In genomic region chr12:46358325-46358700, GRCh38 we compare ENCODE assay signal across 18 cellular contexts.
"Had no signal": no experiment of that assay in that cellular context is flagged by ENCODE, and none has a peak within 500 bp of the region (broad histone marks: within the 10 kb centered on the region; RNA-seq: fewer than 3 reads in every experiment).

No MANE protein-coding gene starts in this region.

- H3K4me1 Mint-ChIP-seq: neural crest cell had no signal

- H3K9me3 ChIP-seq: heart left ventricle, thyroid gland, vagina had no signal

- H3K27ac Mint-ChIP-seq: activated CD4-positive, alpha-beta T cell treated with anti-CD3 and anti-CD28 coated beads, Interleukin-2, amount 10 ng/mL, durations not matched to agents 7 days and 5 days; T-helper 1 cell treated with Interleukin-12 subunit alpha and Interleukin-12 subunit beta and Interleukin-4 antibody, amounts not matched to agents 30 μg/mL and 1 μg/mL, for 36 hours had no signal

- H3K27me3 ChIP-seq: dorsolateral prefrontal cortex, heart left ventricle, thyroid gland, vagina had no signal

- H3K9me3 Mint-ChIP-seq: activated naive CD8-positive, alpha-beta T cell treated with anti-CD3 and anti-CD28 coated beads, Interleukin-2, amount 10 ng/mL, durations not matched to agents 7 days and 5 days; neural crest cell; T-helper 1 cell treated with Interleukin-12 subunit alpha and Interleukin-12 subunit beta and Interleukin-4 antibody, amounts not matched to agents 30 μg/mL and 1 μg/mL, for 36 hours had no signal

- H3K27me3 Mint-ChIP-seq: activated CD4-positive, alpha-beta T cell treated with anti-CD3 and anti-CD28 coated beads, Interleukin-2, amount 10 ng/mL, durations not matched to agents 7 days and 5 days; activated naive CD8-positive, alpha-beta T cell treated with anti-CD3 and anti-CD28 coated beads, Interleukin-2, amount 10 ng/mL, durations not matched to agents 7 days and 5 days had no signal

- H3K4me3 ChIP-seq: dorsolateral prefrontal cortex, heart left ventricle, skin epidermis, thyroid gland, vagina had no signal

- H3K4me3 Mint-ChIP-seq: activated CD4-positive, alpha-beta T cell treated with anti-CD3 and anti-CD28 coated beads, Interleukin-2, amount 10 ng/mL, durations not matched to agents 7 days and 5 days; activated naive CD8-positive, alpha-beta T cell treated with anti-CD3 and anti-CD28 coated beads, Interleukin-2, amount 10 ng/mL, durations not matched to agents 7 days and 5 days; neural crest cell; T-helper 1 cell treated with Interleukin-12 subunit alpha and Interleukin-12 subunit beta and Interleukin-4 antibody, amounts not matched to agents 30 μg/mL and 1 μg/mL, for 36 hours had no signal

- DNase-seq: activated CD4-positive, alpha-beta T cell treated with anti-CD3 and anti-CD28 coated beads, Interleukin-2, amount 10 ng/mL, durations not matched to agents 7 days and 5 days; activated CD4-positive, CD25-positive, alpha-beta regulatory T cell; activated CD8-positive, alpha-beta memory T cell treated with anti-CD3 and anti-CD28 coated beads for 24 hours; activated gamma-delta T cell; activated naive CD8-positive, alpha-beta T cell treated with anti-CD3 and anti-CD28 coated beads, Interleukin-2, amount 10 ng/mL, durations not matched to agents 7 days and 5 days; activated T-cell treated with anti-CD3 and anti-CD28 coated beads, Interleukin-2, amount 50 U/mL, for 1 hour; aorta; dorsolateral prefrontal cortex; heart left ventricle; thyroid gland had no signal

- H3K27ac ChIP-seq: dorsolateral prefrontal cortex, heart left ventricle, skin epidermis, thyroid gland, vagina had no signal

- FAIRE-seq: bronchial epithelial cell, endometrium, frontal cortex, islet of Langerhans had no signal
